Comparison of ENCODE assay signal across 16 cellular contexts in the genomic region with DNA sequence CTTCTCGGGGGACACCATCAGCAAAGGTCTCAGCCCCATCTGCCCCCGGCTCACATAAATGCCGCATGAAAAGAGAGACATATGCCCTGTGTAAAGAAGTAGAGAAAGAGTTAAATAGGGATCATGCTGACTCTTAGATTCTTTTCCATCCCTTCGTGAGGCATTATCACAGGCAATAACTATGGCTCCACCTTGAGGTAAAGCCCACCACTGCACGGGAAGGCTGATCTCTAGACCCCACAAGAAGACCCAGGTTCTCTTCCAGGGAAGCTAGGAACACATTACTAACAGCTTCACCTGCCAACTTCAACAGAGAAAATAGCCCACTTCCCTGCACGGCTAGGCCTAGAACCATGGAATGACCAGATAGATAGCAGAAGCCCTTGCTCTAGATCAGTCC. TPM values are rescaled to one million over a fixed set of nuclear protein-coding genes. Genes with fewer than 3 reads are reported as not detected.
A peak's percentile ranks its signal among the peaks of the same experiment; 100 is the strongest.
DNase-seq lines count a peak whose midpoint lies in the region; ATAC-seq, FAIRE-seq and TF ChIP-seq lines count a peak whose summit lies in the region.
"Had no signal": no experiment of that assay in that cellular context is flagged by ENCODE, and none has a peak within 500 bp of the region (broad histone marks: within the 10 kb centered on the region; RNA-seq: fewer than 3 reads in every experiment).

No MANE protein-coding gene starts in this region.

- H3K4me3 Mint-ChIP-seq in activated CD4-positive, alpha-beta T cell treated with anti-CD3 and anti-CD28 coated beads, Interleukin-2, amount 10 ng/mL, durations not matched to agents 7 days and 5 days: no peak overlapping the region
- H3K4me3 Mint-ChIP-seq: stimulated activated naive CD8-positive, alpha-beta T cell treated with anti-CD3 and anti-CD28 coated beads, Interleukin-15, Interleukin-2, amounts not matched to agents 100 ng/mL and 50 ng/mL, for 24 hours had no signal

- in situ Hi-C loops in SK-MEL-5 (cut with HindIII; ENCODE audit: low pct_unique_long_range_greater_than_20kb, low sequenced_read_pairs): no loop called here

- POLR2A ChIA-PET in A549 (lab: Yijun Ruan, JAX): no interaction called here
- POLR2A ChIA-PET in activated CD4-positive, alpha-beta T cell treated with anti-CD3 and anti-CD28 coated beads, Interleukin-2, amount 10 ng/mL, durations not matched to agents 7 days and 5 days (lab: Charles Lee): no interaction called here

- FAIRE-seq in A549 (lab: Jason Lieb, UNC): no peak
- FAIRE-seq: astrocyte, G401.6 had no signal

- H3K4me1 ChIP-seq in A549 (no peaks in the 10 kb centered on the region), foreskin keratinocyte (no peaks in the 10 kb centered on the region)

- peak in 1 of 2 experiments; percentile 25 for DNase-seq in A549 (ENCODE audit: low read depth in 1 of 2, low spot score in 1 of 2)
- DNase-seq in GM12864 (ENCODE audit: low read depth): no peak
- peak; percentile 33 for DNase-seq in SK-MEL-5 (ENCODE audit: low read depth, low spot score)
- DNase-seq in foreskin keratinocyte: no peak
- DNase-seq in activated CD4-positive, alpha-beta T cell treated with anti-CD3 and anti-CD28 coated beads, Interleukin-2, amount 10 ng/mL, durations not matched to agents 7 days and 5 days: no peak
- DNase-seq in SHP77 treated with DMSO at 0.1 percent for 48 hours (lab: John Stamatoyannopoulos, UW): no peak
- no peak for DNase-seq in activated CD4-positive, alpha-beta T cell treated with anti-CD3 and anti-CD28 coated beads for 1 hour
- DNase-seq: activated T-cell treated with anti-CD3 and anti-CD28 coated beads for 4 hours; NCI-H345; stimulated activated CD4-positive, alpha-beta T cell treated with anti-CD3 and anti-CD28 coated beads, Interleukin-4, amount 100 ng/mL, for 1 hour had no signal

- peaks cover 4% of the 10 kb centered on the region for H3K4me1 Mint-ChIP-seq in activated CD4-positive, alpha-beta T cell treated with anti-CD3 and anti-CD28 coated beads, Interleukin-2, amount 10 ng/mL, durations not matched to agents 7 days and 5 days

- no peaks in the 10 kb centered on the region for H3K27me3 Mint-ChIP-seq in activated CD4-positive, alpha-beta T cell treated with anti-CD3 and anti-CD28 coated beads, Interleukin-2, amount 10 ng/mL, durations not matched to agents 7 days and 5 days
- H3K27me3 Mint-ChIP-seq: stimulated activated naive CD8-positive, alpha-beta T cell treated with anti-CD3 and anti-CD28 coated beads, Interleukin-15, Interleukin-2, amounts not matched to agents 100 ng/mL and 50 ng/mL, for 24 hours had no signal

- peak; percentile 16 to 29; a peak in 1 of 5 replicates for TF ChIP-seq RAD21 in A549 (conservative IDR thresholded peaks at IDR 0.05 in 1 of 2, IDR thresholded peaks at IDR 0.05 in 1 of 2)

- H3K9me3 Mint-ChIP-seq in activated CD4-positive, alpha-beta T cell treated with anti-CD3 and anti-CD28 coated beads, Interleukin-2, amount 10 ng/mL, durations not matched to agents 7 days and 5 days: no peaks in the 10 kb centered on the region
- H3K9me3 Mint-ChIP-seq: stimulated activated naive CD8-positive, alpha-beta T cell treated with anti-CD3 and anti-CD28 coated beads, Interleukin-15, Interleukin-2, amounts not matched to agents 100 ng/mL and 50 ng/mL, for 24 hours had no signal

- ATAC-seq in A549: peak; percentile 80 to 81
- ATAC-seq in foreskin keratinocyte: no peak
- no peak for ATAC-seq in HG03280 (IDR thresholded peaks at IDR 0.05; ENCODE audit: unreplicated experiment)

- H3K4me3 ChIP-seq in A549: no peak overlapping the region
- H3K4me3 ChIP-seq in GM12864 (ENCODE audit: low read depth, low read length): no peak overlapping the region

- TF ChIP-seq POLR2A in A549 (IDR thresholded peaks at IDR 0.05; ENCODE audit: low read length): no peak

- TF ChIP-seq EP300 in A549 (IDR thresholded peaks at IDR 0.05): no peak

- WGBS in A549 (ENCODE audit: missing lambda C conversion rate): 77% methylated on average over 6 of the region's 6 CpGs

- CTCF ChIA-PET in A549 (lab: Yijun Ruan, JAX): interaction anchor here (0.6 to 8.0 kb wide), 7 partner anchors 9 to 22 kb away, joined by 3 to 49 read pairs (median 4); no protein-coding TSS in a partner anchor
- CTCF ChIA-PET in activated CD4-positive, alpha-beta T cell treated with anti-CD3 and anti-CD28 coated beads, Interleukin-2, amount 10 ng/mL, durations not matched to agents 7 days and 5 days (lab: Charles Lee): interaction anchor here (1.0 to 1.2 kb wide), 2 partner anchors 17 to 28 kb away, joined by 3 read pairs; no protein-coding TSS in a partner anchor

- H3K36me3 Mint-ChIP-seq in activated CD4-positive, alpha-beta T cell treated with anti-CD3 and anti-CD28 coated beads, Interleukin-2, amount 10 ng/mL, durations not matched to agents 7 days and 5 days (ENCODE audit: low read depth): peaks cover 66% of the 10 kb centered on the region

- no peak overlapping the region for H3K27ac Mint-ChIP-seq in activated CD4-positive, alpha-beta T cell treated with anti-CD3 and anti-CD28 coated beads, Interleukin-2, amount 10 ng/mL, durations not matched to agents 7 days and 5 days
- H3K27ac Mint-ChIP-seq: stimulated activated naive CD8-positive, alpha-beta T cell treated with anti-CD3 and anti-CD28 coated beads, Interleukin-15, Interleukin-2, amounts not matched to agents 100 ng/mL and 50 ng/mL, for 24 hours had no signal

- no peak overlapping the region for H3K4me2 ChIP-seq in A549
- H3K4me2 ChIP-seq: KMS-11 had no signal

- H3K9me3 ChIP-seq in A549: no peaks in the 10 kb centered on the region

- no peak overlapping the region for H3K27ac ChIP-seq in A549
- H3K27ac ChIP-seq in foreskin keratinocyte: no peak overlapping the region
- H3K27ac ChIP-seq: KMS-11 had no signal

- TF ChIP-seq CTCF in A549 (IDR thresholded peaks at IDR 0.05): peak; percentile 28; the same call in 2 of the 3 replicates
- TF ChIP-seq CTCF in GM12864 (IDR thresholded peaks at IDR 0.05; ENCODE audit: low read depth, low read length, missing control alignments): peak; percentile 23
- TF ChIP-seq CTCF in foreskin keratinocyte (conservative IDR thresholded peaks at IDR 0.05): peak; percentile 25

- H3K27me3 ChIP-seq in foreskin keratinocyte: no peaks in the 10 kb centered on the region

RNA-seq across cellular contexts. Expression of a gene that starts 14.1 kb away (rescaled TPM):
- polyA plus RNA-seq in A549 (2011; rRNA removed) (162 and 176 TPM in 2 replicates), A549 (2017; fragmentation: RNase III; extraction: RNeasy Plus Mini Kit Qiagen cat#74134 plus additional on column Dnase treatment) (100 to 108 TPM (median 104 TPM) in 3 replicates), foreskin keratinocyte (46.8 and 61.1 TPM in 2 replicates)
- polyA plus RNA-seq in A549 (2012; cell fraction: cytosol; rRNA removed): 82.7 and 85.6 TPM in 2 replicates
- 293 and 335 TPM in 2 replicates for polyA plus RNA-seq in A549 (2012; cell fraction: nucleus; rRNA removed)
- 90.2 and 92.1 TPM in 2 replicates for polyA minus RNA-seq in A549 (2011; rRNA and poly(A)+ RNA removed)
- total RNA-seq in SK-MEL-5 (2014; rRNA removed; shearing (Covaris generic)): 63.6 and 77.1 TPM in 2 replicates
- polyA plus RNA-seq in SK-MEL-5 (2015; cell fraction: cytosol; rRNA removed): 47.5 and 57.9 TPM in 2 replicates
- polyA plus RNA-seq in SK-MEL-5 (2015; cell fraction: nucleus; rRNA removed): 687 and 761 TPM in 2 replicates
- total RNA-seq in foreskin keratinocyte: 64.2 and 65.6 TPM in 2 replicates
- 10 to 100 TPM; 74.1 to 76.4 TPM for total RNA-seq in activated CD4-positive, alpha-beta T cell treated with anti-CD3 and anti-CD28 coated beads, Interleukin-2, amount 10 ng/mL, durations not matched to agents 7 days and 5 days

RNA-seq across cellular contexts. Expression of a gene that starts 25.0 kb away (rescaled TPM):
- 53.7 and 99.3 TPM in 2 replicates for polyA plus RNA-seq in A549 (2011; rRNA removed)
- polyA plus RNA-seq in A549 (2012; cell fraction: cytosol; rRNA removed): 49.8 and 54.8 TPM in 2 replicates
- 130 and 190 TPM in 2 replicates for polyA plus RNA-seq in A549 (2012; cell fraction: nucleus; rRNA removed)
- polyA plus RNA-seq in A549 (2017; fragmentation: RNase III; extraction: RNeasy Plus Mini Kit Qiagen cat#74134 plus additional on column Dnase treatment): 83.4 to 87.8 TPM (median 84.8 TPM) in 3 replicates
- polyA minus RNA-seq in A549 (2011; rRNA and poly(A)+ RNA removed): 170 and 183 TPM in 2 replicates
- 154 TPM in 2 replicates for total RNA-seq in SK-MEL-5 (2014; rRNA removed; shearing (Covaris generic))
- polyA plus RNA-seq in SK-MEL-5 (2015; cell fraction: cytosol; rRNA removed): 134 and 153 TPM in 2 replicates
- polyA plus RNA-seq in SK-MEL-5 (2015; cell fraction: nucleus; rRNA removed): 228 and 263 TPM in 2 replicates
- total RNA-seq in foreskin keratinocyte: 156 and 174 TPM in 2 replicates
- polyA plus RNA-seq in foreskin keratinocyte: 90.9 and 98.5 TPM in 2 replicates
- 100 to 1,000 TPM; 262 to 263 TPM for total RNA-seq in activated CD4-positive, alpha-beta T cell treated with anti-CD3 and anti-CD28 coated beads, Interleukin-2, amount 10 ng/mL, durations not matched to agents 7 days and 5 days

RNA-seq across cellular contexts. Expression of a gene that starts 26.4 kb away (rescaled TPM):
- polyA plus RNA-seq in A549 (2011; rRNA removed): 0.74 and 1.0 TPM in 2 replicates
- 0.74 and 1.1 TPM in 2 replicates for polyA plus RNA-seq in A549 (2012; cell fraction: cytosol; rRNA removed)
- polyA plus RNA-seq in A549 (2012; cell fraction: nucleus; rRNA removed): 3.3 and 3.8 TPM in 2 replicates
- polyA plus RNA-seq in A549 (2017; fragmentation: RNase III; extraction: RNeasy Plus Mini Kit Qiagen cat#74134 plus additional on column Dnase treatment): 0.94 to 1.5 TPM (median 1.1 TPM) in 3 replicates
- 1.2 and 1.3 TPM in 2 replicates for polyA minus RNA-seq in A549 (2011; rRNA and poly(A)+ RNA removed)
- 6.2 and 7.5 TPM in 2 replicates for total RNA-seq in SK-MEL-5 (2014; rRNA removed; shearing (Covaris generic))
- 10.1 and 13.0 TPM in 2 replicates for polyA plus RNA-seq in SK-MEL-5 (2015; cell fraction: cytosol; rRNA removed)
- 196 and 209 TPM in 2 replicates for polyA plus RNA-seq in SK-MEL-5 (2015; cell fraction: nucleus; rRNA removed)
- 1.7 and 2.7 TPM in 2 replicates for total RNA-seq in foreskin keratinocyte
- 2.7 and 5.0 TPM in 2 replicates for polyA plus RNA-seq in foreskin keratinocyte
- total RNA-seq in activated CD4-positive, alpha-beta T cell treated with anti-CD3 and anti-CD28 coated beads, Interleukin-2, amount 10 ng/mL, durations not matched to agents 7 days and 5 days: 10 to 100 TPM; 28.3 to 30.4 TPM

RNA-seq across cellular contexts. Expression of a gene that starts 47.9 kb away (rescaled TPM):
- polyA plus RNA-seq in A549 (2011; rRNA removed): 10,036 and 10,800 TPM in 2 replicates
- 21,407 and 21,524 TPM in 2 replicates for polyA plus RNA-seq in A549 (2012; cell fraction: cytosol; rRNA removed)
- polyA plus RNA-seq in A549 (2012; cell fraction: nucleus; rRNA removed): 14,086 and 20,182 TPM in 2 replicates
- 6,292 to 6,607 TPM (median 6,463 TPM) in 3 replicates for polyA plus RNA-seq in A549 (2017; fragmentation: RNase III; extraction: RNeasy Plus Mini Kit Qiagen cat#74134 plus additional on column Dnase treatment)
- polyA minus RNA-seq in A549 (2011; rRNA and poly(A)+ RNA removed): 13,401 and 18,844 TPM in 2 replicates
- total RNA-seq in SK-MEL-5 (2014; rRNA removed; shearing (Covaris generic)): 9,488 and 9,829 TPM in 2 replicates
- polyA plus RNA-seq in SK-MEL-5 (2015; cell fraction: cytosol; rRNA removed): 11,028 and 11,713 TPM in 2 replicates
- 3,036 and 3,118 TPM in 2 replicates for polyA plus RNA-seq in SK-MEL-5 (2015; cell fraction: nucleus; rRNA removed)
- total RNA-seq in foreskin keratinocyte: 6,442 and 6,736 TPM in 2 replicates
- polyA plus RNA-seq in foreskin keratinocyte: 7,678 and 8,217 TPM in 2 replicates
- total RNA-seq in activated CD4-positive, alpha-beta T cell treated with anti-CD3 and anti-CD28 coated beads, Interleukin-2, amount 10 ng/mL, durations not matched to agents 7 days and 5 days: 1,000 to 10,000 TPM; 4,459 to 4,958 TPM

RNA-seq across cellular contexts. Expression of a gene that starts 53.6 kb away (rescaled TPM):
- polyA plus RNA-seq in A549 (2011; rRNA removed): 0.74 and 0.97 TPM in 2 replicates
- polyA plus RNA-seq in A549 (2012; cell fraction: cytosol; rRNA removed): 0.98 and 1.5 TPM in 2 replicates
- 2.1 TPM in 2 replicates for polyA plus RNA-seq in A549 (2012; cell fraction: nucleus; rRNA removed)
- polyA plus RNA-seq in A549 (2017; fragmentation: RNase III; extraction: RNeasy Plus Mini Kit Qiagen cat#74134 plus additional on column Dnase treatment): 0.29 to 0.66 TPM (median 0.58 TPM) in 3 replicates
- polyA minus RNA-seq in A549 (2011; rRNA and poly(A)+ RNA removed): 0.68 and 1.1 TPM in 2 replicates
- total RNA-seq in SK-MEL-5 (2014; rRNA removed; shearing (Covaris generic)): 0.11 TPM in 1 of 2 replicates, not detected in the other
- 0.20 and 0.24 TPM in 2 replicates for polyA plus RNA-seq in SK-MEL-5 (2015; cell fraction: cytosol; rRNA removed)
- not detected in 2 replicates for polyA plus RNA-seq in SK-MEL-5 (2015; cell fraction: nucleus; rRNA removed)
- 9.8 and 13.4 TPM in 2 replicates for total RNA-seq in foreskin keratinocyte
- polyA plus RNA-seq in foreskin keratinocyte: 12.8 and 14.4 TPM in 2 replicates
- 1 to 10 TPM; 6.2 to 6.6 TPM for total RNA-seq in activated CD4-positive, alpha-beta T cell treated with anti-CD3 and anti-CD28 coated beads, Interleukin-2, amount 10 ng/mL, durations not matched to agents 7 days and 5 days
- total RNA-seq: renal cortical epithelial cell had no signal

Comparison
In these comparisons a context has a peak if more than half of its experiments do, and no peak if none do; other contexts are left out.
1. ATAC-seq: peak in A549 (2 of 2); none in foreskin keratinocyte (single experiment) and HG03280 (single experiment).
2. Peak in every context shown above with its lines, with median percentiles within 50 percentile points of each other: CTCF ChIP-seq.